Comparison of ENCODE assay signal across 1 cellular context in the genomic region with DNA sequence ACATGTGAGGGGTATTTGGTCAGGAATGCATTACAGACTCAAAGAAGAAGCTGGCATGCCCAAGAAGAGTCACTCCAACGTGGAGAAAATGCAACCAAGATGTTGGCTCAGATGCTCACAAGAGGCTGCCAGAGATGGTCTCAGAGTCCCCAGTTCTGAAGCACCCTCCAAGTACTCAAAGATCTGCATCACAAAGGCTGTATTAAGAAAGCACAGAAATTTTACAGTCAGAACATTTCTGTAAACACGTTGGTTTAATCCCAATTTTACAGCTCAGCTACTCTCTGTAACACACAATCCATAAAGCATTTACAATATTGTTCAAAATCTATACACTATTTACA.
TF ChIP-seq lines count a peak whose summit lies in the region.

No MANE protein-coding gene starts in this region.

TF ChIP-seq in WTC11, 78 proteins besides CTCF, POLR2A, EP300 and RAD21 (continued from another document):
- TF ChIP-seq PRDM15 (CRISPR knock-in tag; IDR thresholded peaks at IDR 0.05) (no peak), JAZF1 (CRISPR knock-in tag; IDR thresholded peaks at IDR 0.05) (no peak), NR2C2 (CRISPR knock-in tag; IDR thresholded peaks at IDR 0.05) (no peak), SP1 (CRISPR knock-in tag; conservative IDR thresholded peaks at IDR 0.05) (no peak), RELA (CRISPR knock-in tag; IDR thresholded peaks at IDR 0.05; ENCODE audit: borderline replicate concordance) (no peak), FOXP1 (CRISPR knock-in tag; IDR thresholded peaks at IDR 0.05; ENCODE audit: borderline replicate concordance) (no peak), TCF7 (CRISPR knock-in tag; IDR thresholded peaks at IDR 0.05; ENCODE audit: low read depth) (no peak), EMX1 (CRISPR knock-in tag; IDR thresholded peaks at IDR 0.05) (no peak)
